16 cellular contexts compared by ENCODE assay signal in genomic region chr19:12726988-12727316, GRCh38. TPM values are rescaled to one million over a fixed set of nuclear protein-coding genes. Genes with fewer than 3 reads are reported as not detected.
"Had no signal": no experiment of that assay in that cellular context is flagged by ENCODE, and none has a peak within 500 bp of the region (broad histone marks: within the 10 kb centered on the region; RNA-seq: fewer than 3 reads in every experiment).

No MANE protein-coding gene starts in this region.

- DNase-seq: activated CD4-positive, alpha-beta T cell treated with anti-CD3 and anti-CD28 coated beads, Interleukin-2, amount 10 ng/mL, durations not matched to agents 7 days and 5 days; activated gamma-delta T cell; activated T-cell treated with anti-CD3 and anti-CD28 coated beads, Interleukin-2, amount 50 U/mL, for 1 hour; effector memory CD4-positive, alpha-beta T cell; hippocampal formation; kidney glomerular epithelial cell; pancreas; stimulated activated CD4-positive, alpha-beta T cell treated with anti-CD3 and anti-CD28 coated beads, Interleukin-2, amount 100 ng/mL, for 48 hours; T-cell; upper lobe of right lung; WERI-Rb-1 had no signal

- H3K27ac ChIP-seq: cardiac muscle cell, pancreas, upper lobe of right lung, WERI-Rb-1 had no signal

- H3K27me3 ChIP-seq: cardiac muscle cell, pancreas, upper lobe of right lung had no signal

- H3K9me3 ChIP-seq: pancreas, upper lobe of right lung had no signal

- H3K4me3 ChIP-seq: cardiac muscle cell, pancreas, upper lobe of right lung had no signal

RNA-seq across cellular contexts. Expression of gene BEST2, which starts 24.6 kb away (rescaled TPM):
- total RNA-seq: activated CD4-positive, alpha-beta T cell treated with anti-CD3 and anti-CD28 coated beads, Interleukin-2, amount 10 ng/mL, durations not matched to agents 7 days and 5 days; astrocyte; cardiac muscle cell; epithelial cell of proximal tubule; liver; mesothelial cell of epicardium; pancreas; upper lobe of right lung had no signal
- polyA plus RNA-seq: cardiac muscle cell, liver, pancreas had no signal
